In the genomic region with DNA sequence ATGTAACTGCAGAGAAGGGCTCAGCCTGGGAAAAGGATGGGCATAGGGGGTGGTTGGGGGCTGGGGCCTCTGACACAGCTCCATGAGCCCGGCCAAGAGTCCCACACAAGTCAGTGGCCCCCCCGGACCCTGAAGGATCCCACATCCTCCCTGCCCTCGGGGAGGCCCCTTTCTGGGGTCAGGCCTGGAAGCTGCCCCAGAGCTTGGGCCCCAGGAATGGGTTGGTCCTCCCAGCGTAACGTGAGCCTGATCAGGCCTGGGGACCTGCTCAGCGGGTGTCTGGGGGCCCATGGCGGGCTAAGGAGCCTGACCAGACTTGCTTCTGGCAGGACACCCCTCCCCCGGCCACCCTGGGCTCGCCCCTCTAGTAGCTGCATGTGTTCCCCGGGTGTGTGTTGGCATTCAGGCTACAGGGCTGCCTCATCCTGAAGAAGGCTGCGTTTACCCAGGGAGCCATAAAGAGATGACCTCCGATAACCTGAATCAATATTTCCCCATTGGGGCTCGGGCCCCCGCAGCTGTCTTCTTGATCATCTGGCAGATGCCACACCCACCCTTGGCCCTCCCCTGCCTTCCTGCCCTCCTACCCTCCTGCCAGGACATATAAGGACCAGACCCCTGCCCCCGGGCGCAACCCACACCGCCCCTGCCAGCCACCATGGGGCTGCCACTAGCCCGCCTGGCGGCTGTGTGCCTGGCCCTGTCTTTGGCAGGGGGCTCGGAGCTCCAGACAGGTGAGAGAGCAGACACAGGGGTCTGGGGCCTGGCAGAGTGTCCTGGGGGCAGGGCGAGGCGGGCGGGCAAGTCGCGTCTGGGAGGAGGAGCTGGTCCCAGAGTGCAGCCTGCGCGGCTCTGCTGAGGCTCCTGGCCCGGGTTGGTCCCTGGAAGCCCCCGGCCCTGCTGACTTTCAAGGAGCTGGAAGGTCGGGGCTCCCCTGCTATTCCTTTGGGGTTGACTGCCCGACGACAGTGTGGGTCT, we compare ENCODE assay signal across 15 cellular contexts. TPM values are rescaled to one million over a fixed set of nuclear protein-coding genes. Genes with fewer than 3 reads are reported as not detected.
A peak's percentile ranks its signal among the peaks of the same experiment; 100 is the strongest.
DNase-seq lines count a peak whose midpoint lies in the region; ATAC-seq, FAIRE-seq and TF ChIP-seq lines count a peak whose summit lies in the region.
"Had no signal": no experiment of that assay in that cellular context is flagged by ENCODE, and none has a peak within 500 bp of the region (broad histone marks: within the 10 kb centered on the region; RNA-seq: fewer than 3 reads in every experiment).

MUC2 (plus strand) TSS at position 631 of the 978 bp plus-strand sequence.

- DNase-seq in GM23338 (ENCODE audit: low spot score) (no peak), left ventricle myocardium inferior (peak; percentile 12), pancreas (peak in 3 of 6 donors; percentile 38 to 80 (median 55)), NCI-H1048 (lab: John Stamatoyannopoulos, UW) (no peak), coronary artery (ENCODE audit: low spot score) (no peak), ecto neural progenitor cell (ENCODE audit: low spot score) (no peak)
- DNase-seq: activated CD4-positive, alpha-beta T cell treated with anti-CD3 and anti-CD28 coated beads, Interleukin-2, amount 10 ng/mL, durations not matched to agents 24 days and 14 days; CD4-positive, alpha-beta memory T cell; NCI-H187 treated with DMSO at 0.1 percent for 48 hours; NCI-H526 had no signal

- no peak for TF ChIP-seq EP300 in Ishikawa (IDR thresholded peaks at IDR 0.05; ENCODE audit: borderline replicate concordance)

- H3K9me3 Mint-ChIP-seq in GM23338: no peaks in the 10 kb centered on the region
- H3K9me3 Mint-ChIP-seq: activated CD4-positive, alpha-beta T cell treated with anti-CD3 and anti-CD28 coated beads, Interleukin-2, amount 10 ng/mL, durations not matched to agents 24 days and 14 days; activated T-helper 2 cell treated with anti-CD3 and anti-CD28 coated beads, Interferon-gamma antibody, Interleukin-2, Interleukin-4, amounts not matched to agents 10 μg/mL and 5 μg/mL and 100 μg/mL, durations not matched to agents 14 hours and 24 hours and 36 hours; mesothelial cell of epicardium had no signal

- no peak within 1 kb of the TSS for H2AFZ ChIP-seq in GM23338

- H3K4me2 ChIP-seq in GM23338: no peak within 1 kb of the TSS

- H3K36me3 ChIP-seq in GM23338 (ENCODE audit: insufficient read depth) (no peaks in the 10 kb centered on the region), left ventricle myocardium inferior (no peaks in the 10 kb centered on the region), pancreas (no peaks in the 10 kb centered on the region)

- no peak within 1 kb of the TSS for H3K4me3 ChIP-seq in GM23338
- no peak within 1 kb of the TSS for H3K4me3 ChIP-seq in left ventricle myocardium inferior
- H3K4me3 ChIP-seq in pancreas: no peak within 1 kb of the TSS
- H3K4me3 ChIP-seq in coronary artery: no peak within 1 kb of the TSS

- H3K9me3 ChIP-seq in left ventricle myocardium inferior (replicated peaks) (no peaks in the 10 kb centered on the region), pancreas (no peaks in the 10 kb centered on the region)

- no peaks in the 10 kb centered on the region for H3K4me1 Mint-ChIP-seq in GM23338
- H3K4me1 Mint-ChIP-seq: activated CD4-positive, alpha-beta T cell treated with anti-CD3 and anti-CD28 coated beads, Interleukin-2, amount 10 ng/mL, durations not matched to agents 24 days and 14 days; CD4-positive, alpha-beta memory T cell had no signal

- no peak within 1 kb of the TSS for H3K27ac Mint-ChIP-seq in GM23338
- H3K27ac Mint-ChIP-seq: activated CD4-positive, alpha-beta T cell treated with anti-CD3 and anti-CD28 coated beads, Interleukin-2, amount 10 ng/mL, durations not matched to agents 24 days and 14 days; activated T-helper 2 cell treated with anti-CD3 and anti-CD28 coated beads, Interferon-gamma antibody, Interleukin-2, Interleukin-4, amounts not matched to agents 10 μg/mL and 5 μg/mL and 100 μg/mL, durations not matched to agents 14 hours and 24 hours and 36 hours; CD4-positive, alpha-beta memory T cell; mesothelial cell of epicardium; progenitor cell of endocrine pancreas had no signal

- WGBS in pancreas, 2 donors: 80 to 89% methylated on average over 32 of the region's 32 CpGs

- H3K27me3 ChIP-seq in GM23338 (ENCODE audit: insufficient read depth) (no peaks in the 10 kb centered on the region), left ventricle myocardium inferior (ENCODE audit: low read depth) (peaks cover 33% of the 10 kb centered on the region), pancreas (no peaks in the 10 kb centered on the region)

- TF ChIP-seq RAD21 in Ishikawa (IDR thresholded peaks at IDR 0.05; ENCODE audit: low read depth): no peak

- intact Hi-C loops in left ventricle myocardium inferior (cut with micrococcal nuclease): no loop called here
- intact Hi-C loops in pancreas (cut with DNase I): no loop called here

- ATAC-seq in GM23338 (peak; percentile 38), pancreas (no peak)

- no peak within 1 kb of the TSS for H3K4me3 Mint-ChIP-seq in GM23338
- H3K4me3 Mint-ChIP-seq: activated CD4-positive, alpha-beta T cell treated with anti-CD3 and anti-CD28 coated beads, Interleukin-2, amount 10 ng/mL, durations not matched to agents 24 days and 14 days; mesothelial cell of epicardium had no signal

- no peak within 1 kb of the TSS for H3K27ac ChIP-seq in GM23338 (ENCODE audit: low read depth)
- no peak within 1 kb of the TSS for H3K27ac ChIP-seq in left ventricle myocardium inferior (replicated peaks)
- peak within 1 kb of the TSS in 3 of 4 donors; percentile 42 to 62 (median 51) for H3K27ac ChIP-seq in pancreas
- no peak within 1 kb of the TSS for H3K27ac ChIP-seq in coronary artery

- no peak for FAIRE-seq in pancreas (lab: Jason Lieb, UNC)

- TF ChIP-seq CTCF in GM23338 (conservative IDR thresholded peaks at IDR 0.05; ENCODE audit: low read depth in 2 of 2) (no peak), left ventricle myocardium inferior (IDR thresholded peaks at IDR 0.05; ENCODE audit: borderline replicate concordance) (no peak), pancreas (IDR thresholded peaks at IDR 0.05) (no peak), coronary artery (IDR thresholded peaks at IDR 0.05) (no peak)

- H3F3A ChIP-seq in GM23338 (replicated peaks; ENCODE audit: low read depth): no peaks in the 10 kb centered on the region

- H3K36me3 Mint-ChIP-seq in GM23338 (ENCODE audit: low read depth): no peaks in the 10 kb centered on the region
- H3K36me3 Mint-ChIP-seq: CD4-positive, alpha-beta memory T cell; mesothelial cell of epicardium had no signal

- H3K79me2 ChIP-seq in GM23338 (replicated peaks; ENCODE audit: insufficient read depth): no peaks in the 10 kb centered on the region

- H3K9me2 ChIP-seq in GM23338 (ENCODE audit: insufficient read depth): no peaks in the 10 kb centered on the region

- no peaks in the 10 kb centered on the region for H4K20me1 ChIP-seq in GM23338 (replicated peaks; ENCODE audit: insufficient read depth)

- H3K27me3 Mint-ChIP-seq in GM23338 (ENCODE audit: insufficient read depth, low read depth, poor library complexity): peaks cover 4% of the 10 kb centered on the region
- H3K27me3 Mint-ChIP-seq: activated CD4-positive, alpha-beta T cell treated with anti-CD3 and anti-CD28 coated beads, Interleukin-2, amount 10 ng/mL, durations not matched to agents 24 days and 14 days had no signal

- H3K4me1 ChIP-seq in GM23338 (ENCODE audit: insufficient read depth) (no peaks in the 10 kb centered on the region), left ventricle myocardium inferior (peaks cover 17% of the 10 kb centered on the region), pancreas (peaks cover 0 to 10% (median 0%) of the 10 kb centered on the region in 3 donors)

TF ChIP-seq in GM23338, 12 proteins besides CTCF, POLR2A, EP300 and RAD21:
- no peak for TF ChIP-seq CREB1 (CRISPR knock-in tag; IDR thresholded peaks at IDR 0.05; ENCODE audit: low read depth)
- no peak for TF ChIP-seq JUNB (IDR thresholded peaks at IDR 0.05; ENCODE audit: unreplicated experiment)
- TF ChIP-seq ZNF114 (CRISPR knock-in tag; IDR thresholded peaks at IDR 0.05): no peak
- no peak for TF ChIP-seq EZH2phosphoT487 (IDR thresholded peaks at IDR 0.05; ENCODE audit: unreplicated experiment)
- no peak for TF ChIP-seq POLR2AphosphoS5 (IDR thresholded peaks at IDR 0.05; ENCODE audit: low read depth)

TF ChIP-seq in Ishikawa, 13 proteins besides CTCF, POLR2A, EP300 and RAD21:
- TF ChIP-seq, protein P1, sequence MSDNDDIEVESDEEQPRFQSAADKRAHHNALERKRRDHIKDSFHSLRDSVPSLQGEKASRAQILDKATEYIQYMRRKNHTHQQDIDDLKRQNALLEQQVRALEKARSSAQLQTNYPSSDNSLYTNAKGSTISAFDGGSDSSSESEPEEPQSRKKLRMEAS (IDR thresholded peaks at IDR 0.05): no peak
- TF ChIP-seq ZBTB7A (IDR thresholded peaks at IDR 0.05; ENCODE audit: low read depth): peak; percentile 44; the same call in 1 of the 2 replicates
- no peak for TF ChIP-seq TAF1 (IDR thresholded peaks at IDR 0.05; ENCODE audit: low read depth)
- no peak for TF ChIP-seq NFIC (IDR thresholded peaks at IDR 0.05)

RNA-seq across cellular contexts. Expression of gene MUC2, which starts in this region (rescaled TPM):
- not detected in 2 replicates for total RNA-seq in GM23338 (2014; rRNA removed; shearing (Covaris generic))
- not detected in 2 replicates for polyA plus RNA-seq in GM23338 (2016; fragmentation: Nextera tagmentation; extraction: Ambion mirVana)
- total RNA-seq in left ventricle myocardium inferior: 0.03 TPM
- under 1 TPM in 2 of 6 donors, not detected in 4; 0.03 to 0.57 TPM for total RNA-seq in pancreas
- polyA plus RNA-seq in pancreas: under 1 TPM; 0.04 to 0.05 TPM
- total RNA-seq: activated CD4-positive, alpha-beta T cell treated with anti-CD3 and anti-CD28 coated beads, Interleukin-2, amount 10 ng/mL, durations not matched to agents 24 days and 14 days; activated T-helper 2 cell treated with anti-CD3 and anti-CD28 coated beads, Interferon-gamma antibody, Interleukin-2, Interleukin-4, amounts not matched to agents 10 μg/mL and 5 μg/mL and 100 μg/mL, durations not matched to agents 14 hours and 24 hours and 36 hours; CD4-positive, alpha-beta memory T cell; Daoy; progenitor cell of endocrine pancreas had no signal
- polyA plus RNA-seq: CD4-positive, alpha-beta memory T cell had no signal

Comparison
In these comparisons a context has a peak if more than half of its experiments do, and no peak if none do; other contexts are left out.
1. Peak in ATAC-seq in GM23338; RNA of the gene not detected or under 1 TPM.
2. Peak in DNase-seq in left ventricle myocardium inferior; RNA of the gene not detected or under 1 TPM.
3. H3K27ac ChIP-seq: peak in pancreas (3 of 4); none in GM23338 (single experiment), left ventricle myocardium inferior (single experiment) and coronary artery (0 of 2).